Comparison of ENCODE assay signal across 1 cellular context in the genomic region with DNA sequence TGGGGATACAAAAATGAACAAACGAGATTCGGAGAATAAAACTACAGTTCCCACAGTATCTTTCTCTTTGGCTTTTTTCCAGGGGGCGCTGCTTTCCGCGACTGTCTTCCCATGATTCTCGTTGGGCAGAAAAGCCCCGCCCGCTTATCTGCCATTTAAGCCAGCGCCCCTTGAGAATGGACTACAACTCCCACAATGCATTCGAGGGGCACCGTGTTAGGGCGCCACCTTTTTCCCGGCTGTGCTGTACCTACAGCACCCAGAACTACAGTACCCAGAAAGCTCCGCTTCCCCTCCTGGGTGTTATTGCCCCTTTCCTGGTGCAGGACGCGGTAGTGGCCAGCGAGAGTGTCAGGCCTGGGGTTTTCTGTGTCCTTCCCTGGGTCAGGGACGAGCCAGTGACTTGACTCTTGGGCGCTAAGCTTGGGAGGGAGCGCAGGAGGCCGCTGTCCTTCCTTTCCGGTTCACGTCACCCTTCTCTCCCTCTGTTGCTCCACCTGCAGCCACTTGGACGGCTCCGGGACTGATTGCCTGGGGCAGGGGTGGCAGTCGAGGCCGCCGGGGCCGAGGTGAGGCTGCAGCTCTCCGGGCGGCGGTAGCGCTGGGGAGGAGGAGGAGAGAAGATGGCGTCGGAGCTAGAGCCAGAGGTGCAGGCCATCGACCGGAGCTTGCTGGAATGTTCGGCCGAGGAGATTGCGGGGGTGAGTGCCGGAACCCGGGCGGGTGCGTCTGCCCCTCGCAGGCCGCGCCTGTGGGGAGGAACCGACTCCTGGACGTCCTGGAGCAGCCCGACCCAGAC.
TF ChIP-seq lines count a peak whose summit lies in the region.

A gene (plus strand): TSS at position 333 of the 799 bp plus-strand sequence. CDS start 291 bp downstream, at position 624.

TF ChIP-seq in HepG2, 621 proteins besides CTCF, POLR2A, EP300 and RAD21 (continued from another document and continues in another):
- TF ChIP-seq, protein P1, sequence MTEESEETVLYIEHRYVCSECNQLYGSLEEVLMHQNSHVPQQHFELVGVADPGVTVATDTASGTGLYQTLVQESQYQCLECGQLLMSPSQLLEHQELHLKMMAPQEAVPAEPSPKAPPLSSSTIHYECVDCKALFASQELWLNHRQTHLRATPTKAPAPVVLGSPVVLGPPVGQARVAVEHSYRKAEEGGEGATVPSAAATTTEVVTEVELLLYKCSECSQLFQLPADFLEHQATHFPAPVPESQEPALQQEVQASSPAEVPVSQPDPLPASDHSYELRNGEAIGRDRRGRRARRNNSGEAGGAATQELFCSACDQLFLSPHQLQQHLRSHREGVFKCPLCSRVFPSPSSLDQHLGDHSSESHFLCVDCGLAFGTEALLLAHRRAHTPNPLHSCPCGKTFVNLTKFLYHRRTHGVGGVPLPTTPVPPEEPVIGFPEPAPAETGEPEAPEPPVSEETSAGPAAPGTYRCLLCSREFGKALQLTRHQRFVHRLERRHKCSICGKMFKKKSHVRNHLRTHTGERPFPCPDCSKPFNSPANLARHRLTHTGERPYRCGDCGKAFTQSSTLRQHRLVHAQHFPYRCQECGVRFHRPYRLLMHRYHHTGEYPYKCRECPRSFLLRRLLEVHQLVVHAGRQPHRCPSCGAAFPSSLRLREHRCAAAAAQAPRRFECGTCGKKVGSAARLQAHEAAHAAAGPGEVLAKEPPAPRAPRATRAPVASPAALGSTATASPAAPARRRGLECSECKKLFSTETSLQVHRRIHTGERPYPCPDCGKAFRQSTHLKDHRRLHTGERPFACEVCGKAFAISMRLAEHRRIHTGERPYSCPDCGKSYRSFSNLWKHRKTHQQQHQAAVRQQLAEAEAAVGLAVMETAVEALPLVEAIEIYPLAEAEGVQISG (CRISPR knock-in tag; IDR thresholded peaks at IDR 0.05), result peak; percentile 98
- TF ChIP-seq ZNF891 (CRISPR knock-in tag; IDR thresholded peaks at IDR 0.05), result peak; percentile 97
- peak; percentile 99 for TF ChIP-seq ZFY (CRISPR knock-in tag; IDR thresholded peaks at IDR 0.05)
- TF ChIP-seq, protein P2, sequence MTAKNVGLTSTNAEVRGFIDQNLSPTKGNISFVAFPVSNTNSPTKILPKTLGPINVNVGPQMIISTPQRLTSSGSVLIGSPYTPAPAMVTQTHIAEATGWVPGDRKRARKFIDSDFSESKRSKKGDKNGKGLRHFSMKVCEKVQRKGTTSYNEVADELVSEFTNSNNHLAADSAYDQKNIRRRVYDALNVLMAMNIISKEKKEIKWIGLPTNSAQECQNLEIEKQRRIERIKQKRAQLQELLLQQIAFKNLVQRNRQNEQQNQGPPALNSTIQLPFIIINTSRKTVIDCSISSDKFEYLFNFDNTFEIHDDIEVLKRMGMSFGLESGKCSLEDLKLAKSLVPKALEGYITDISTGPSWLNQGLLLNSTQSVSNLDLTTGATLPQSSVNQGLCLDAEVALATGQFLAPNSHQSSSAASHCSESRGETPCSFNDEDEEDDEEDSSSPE (CRISPR knock-in tag; IDR thresholded peaks at IDR 0.05), result peak; percentile 76; the same call in 1 of the 2 replicates
- TF ChIP-seq FOXK2 (IDR thresholded peaks at IDR 0.05), result peak; percentile 78
- peak; percentile 90 for TF ChIP-seq ZFP1 (CRISPR knock-in tag; IDR thresholded peaks at IDR 0.05)
- TF ChIP-seq NFKB2 (CRISPR knock-in tag; IDR thresholded peaks at IDR 0.05; ENCODE audit: borderline replicate concordance), result peak; percentile 97
- peak; percentile 85 for TF ChIP-seq ZNF317 (CRISPR knock-in tag; IDR thresholded peaks at IDR 0.05)
- TF ChIP-seq ARID2 (CRISPR knock-in tag; IDR thresholded peaks at IDR 0.05; ENCODE audit: borderline replicate concordance), result peak; percentile 92
- TF ChIP-seq FOXP1 (IDR thresholded peaks at IDR 0.05), result 0 out of 2 replicates have a peak, but pooled peaks have one; percentile 33
- peak; percentile 40; the same call in 1 of the 2 replicates for TF ChIP-seq FOXP1 (CRISPR knock-in tag; IDR thresholded peaks at IDR 0.05)
- peak; percentile 96 for TF ChIP-seq ZNF792 (CRISPR knock-in tag; IDR thresholded peaks at IDR 0.05)
- TF ChIP-seq TOE1 (CRISPR knock-in tag; IDR thresholded peaks at IDR 0.05), result peak; percentile 82; the same call in 1 of the 2 replicates
- peak; percentile 65 for TF ChIP-seq ARHGAP35 (CRISPR knock-in tag; IDR thresholded peaks at IDR 0.05; ENCODE audit: borderline replicate concordance)
- TF ChIP-seq ZNF672 (CRISPR knock-in tag; IDR thresholded peaks at IDR 0.05), result peak; percentile 77; the same call in 1 of the 2 replicates
- peak; percentile 34; the same call in 1 of the 2 replicates for TF ChIP-seq ZNF746 (CRISPR knock-in tag; IDR thresholded peaks at IDR 0.05)
- TF ChIP-seq KDM2A (CRISPR knock-in tag; IDR thresholded peaks at IDR 0.05; ENCODE audit: borderline replicate concordance, low read depth), result peak; percentile 94
- TF ChIP-seq, protein P3, sequence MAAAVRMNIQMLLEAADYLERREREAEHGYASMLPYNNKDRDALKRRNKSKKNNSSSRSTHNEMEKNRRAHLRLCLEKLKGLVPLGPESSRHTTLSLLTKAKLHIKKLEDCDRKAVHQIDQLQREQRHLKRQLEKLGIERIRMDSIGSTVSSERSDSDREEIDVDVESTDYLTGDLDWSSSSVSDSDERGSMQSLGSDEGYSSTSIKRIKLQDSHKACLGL (CRISPR knock-in tag; IDR thresholded peaks at IDR 0.05), result peak; percentile 89
- TF ChIP-seq CREB1 (IDR thresholded peaks at IDR 0.05), result peak; percentile 87
- TF ChIP-seq CREB1 (CRISPR knock-in tag; IDR thresholded peaks at IDR 0.05), result peak; percentile 98
- TF ChIP-seq, protein P4, sequence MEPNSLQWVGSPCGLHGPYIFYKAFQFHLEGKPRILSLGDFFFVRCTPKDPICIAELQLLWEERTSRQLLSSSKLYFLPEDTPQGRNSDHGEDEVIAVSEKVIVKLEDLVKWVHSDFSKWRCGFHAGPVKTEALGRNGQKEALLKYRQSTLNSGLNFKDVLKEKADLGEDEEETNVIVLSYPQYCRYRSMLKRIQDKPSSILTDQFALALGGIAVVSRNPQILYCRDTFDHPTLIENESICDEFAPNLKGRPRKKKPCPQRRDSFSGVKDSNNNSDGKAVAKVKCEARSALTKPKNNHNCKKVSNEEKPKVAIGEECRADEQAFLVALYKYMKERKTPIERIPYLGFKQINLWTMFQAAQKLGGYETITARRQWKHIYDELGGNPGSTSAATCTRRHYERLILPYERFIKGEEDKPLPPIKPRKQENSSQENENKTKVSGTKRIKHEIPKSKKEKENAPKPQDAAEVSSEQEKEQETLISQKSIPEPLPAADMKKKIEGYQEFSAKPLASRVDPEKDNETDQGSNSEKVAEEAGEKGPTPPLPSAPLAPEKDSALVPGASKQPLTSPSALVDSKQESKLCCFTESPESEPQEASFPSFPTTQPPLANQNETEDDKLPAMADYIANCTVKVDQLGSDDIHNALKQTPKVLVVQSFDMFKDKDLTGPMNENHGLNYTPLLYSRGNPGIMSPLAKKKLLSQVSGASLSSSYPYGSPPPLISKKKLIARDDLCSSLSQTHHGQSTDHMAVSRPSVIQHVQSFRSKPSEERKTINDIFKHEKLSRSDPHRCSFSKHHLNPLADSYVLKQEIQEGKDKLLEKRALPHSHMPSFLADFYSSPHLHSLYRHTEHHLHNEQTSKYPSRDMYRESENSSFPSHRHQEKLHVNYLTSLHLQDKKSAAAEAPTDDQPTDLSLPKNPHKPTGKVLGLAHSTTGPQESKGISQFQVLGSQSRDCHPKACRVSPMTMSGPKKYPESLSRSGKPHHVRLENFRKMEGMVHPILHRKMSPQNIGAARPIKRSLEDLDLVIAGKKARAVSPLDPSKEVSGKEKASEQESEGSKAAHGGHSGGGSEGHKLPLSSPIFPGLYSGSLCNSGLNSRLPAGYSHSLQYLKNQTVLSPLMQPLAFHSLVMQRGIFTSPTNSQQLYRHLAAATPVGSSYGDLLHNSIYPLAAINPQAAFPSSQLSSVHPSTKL (CRISPR knock-in tag; IDR thresholded peaks at IDR 0.05), result peak; percentile 74
- TF ChIP-seq NFKBIZ (CRISPR knock-in tag; IDR thresholded peaks at IDR 0.05), result 0 out of 2 replicates have a peak, but pooled peaks have one; percentile 78
- TF ChIP-seq ZNF83 (CRISPR knock-in tag; IDR thresholded peaks at IDR 0.05; ENCODE audit: borderline replicate concordance), result peak; percentile 92; the same call in 1 of the 2 replicates
- TF ChIP-seq, protein P5, sequence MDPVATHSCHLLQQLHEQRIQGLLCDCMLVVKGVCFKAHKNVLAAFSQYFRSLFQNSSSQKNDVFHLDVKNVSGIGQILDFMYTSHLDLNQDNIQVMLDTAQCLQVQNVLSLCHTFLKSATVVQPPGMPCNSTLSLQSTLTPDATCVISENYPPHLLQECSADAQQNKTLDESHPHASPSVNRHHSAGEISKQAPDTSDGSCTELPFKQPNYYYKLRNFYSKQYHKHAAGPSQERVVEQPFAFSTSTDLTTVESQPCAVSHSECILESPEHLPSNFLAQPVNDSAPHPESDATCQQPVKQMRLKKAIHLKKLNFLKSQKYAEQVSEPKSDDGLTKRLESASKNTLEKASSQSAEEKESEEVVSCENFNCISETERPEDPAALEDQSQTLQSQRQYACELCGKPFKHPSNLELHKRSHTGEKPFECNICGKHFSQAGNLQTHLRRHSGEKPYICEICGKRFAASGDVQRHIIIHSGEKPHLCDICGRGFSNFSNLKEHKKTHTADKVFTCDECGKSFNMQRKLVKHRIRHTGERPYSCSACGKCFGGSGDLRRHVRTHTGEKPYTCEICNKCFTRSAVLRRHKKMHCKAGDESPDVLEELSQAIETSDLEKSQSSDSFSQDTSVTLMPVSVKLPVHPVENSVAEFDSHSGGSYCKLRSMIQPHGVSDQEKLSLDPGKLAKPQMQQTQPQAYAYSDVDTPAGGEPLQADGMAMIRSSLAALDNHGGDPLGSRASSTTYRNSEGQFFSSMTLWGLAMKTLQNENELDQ (CRISPR knock-in tag; IDR thresholded peaks at IDR 0.05; ENCODE audit: borderline replicate concordance), result peak; percentile 56; the same call in 1 of the 2 replicates
- TF ChIP-seq, protein P6, sequence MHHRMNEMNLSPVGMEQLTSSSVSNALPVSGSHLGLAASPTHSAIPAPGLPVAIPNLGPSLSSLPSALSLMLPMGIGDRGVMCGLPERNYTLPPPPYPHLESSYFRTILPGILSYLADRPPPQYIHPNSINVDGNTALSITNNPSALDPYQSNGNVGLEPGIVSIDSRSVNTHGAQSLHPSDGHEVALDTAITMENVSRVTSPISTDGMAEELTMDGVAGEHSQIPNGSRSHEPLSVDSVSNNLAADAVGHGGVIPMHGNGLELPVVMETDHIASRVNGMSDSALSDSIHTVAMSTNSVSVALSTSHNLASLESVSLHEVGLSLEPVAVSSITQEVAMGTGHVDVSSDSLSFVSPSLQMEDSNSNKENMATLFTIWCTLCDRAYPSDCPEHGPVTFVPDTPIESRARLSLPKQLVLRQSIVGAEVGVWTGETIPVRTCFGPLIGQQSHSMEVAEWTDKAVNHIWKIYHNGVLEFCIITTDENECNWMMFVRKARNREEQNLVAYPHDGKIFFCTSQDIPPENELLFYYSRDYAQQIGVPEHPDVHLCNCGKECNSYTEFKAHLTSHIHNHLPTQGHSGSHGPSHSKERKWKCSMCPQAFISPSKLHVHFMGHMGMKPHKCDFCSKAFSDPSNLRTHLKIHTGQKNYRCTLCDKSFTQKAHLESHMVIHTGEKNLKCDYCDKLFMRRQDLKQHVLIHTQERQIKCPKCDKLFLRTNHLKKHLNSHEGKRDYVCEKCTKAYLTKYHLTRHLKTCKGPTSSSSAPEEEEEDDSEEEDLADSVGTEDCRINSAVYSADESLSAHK (CRISPR knock-in tag; IDR thresholded peaks at IDR 0.05; ENCODE audit: borderline replicate concordance), result no peak
- TF ChIP-seq, protein P7, sequence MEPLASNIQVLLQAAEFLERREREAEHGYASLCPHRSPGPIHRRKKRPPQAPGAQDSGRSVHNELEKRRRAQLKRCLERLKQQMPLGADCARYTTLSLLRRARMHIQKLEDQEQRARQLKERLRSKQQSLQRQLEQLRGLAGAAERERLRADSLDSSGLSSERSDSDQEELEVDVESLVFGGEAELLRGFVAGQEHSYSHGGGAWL (CRISPR knock-in tag; IDR thresholded peaks at IDR 0.05), result peak; percentile 80
- TF ChIP-seq JUND (CRISPR knock-in tag; IDR thresholded peaks at IDR 0.05), result peak; percentile 74; the same call in 1 of the 2 replicates
- TF ChIP-seq ZNF644 (CRISPR knock-in tag; IDR thresholded peaks at IDR 0.05; ENCODE audit: low read depth), result peak; percentile 59; the same call in 1 of the 2 replicates
- peak; percentile 83; the same call in 1 of the 2 replicates for TF ChIP-seq ZNF260 (CRISPR knock-in tag; IDR thresholded peaks at IDR 0.05; ENCODE audit: borderline replicate concordance, low read depth)
- TF ChIP-seq NFYB (CRISPR knock-in tag; IDR thresholded peaks at IDR 0.05), result peak; percentile 69
- no peak for TF ChIP-seq NFE2 (CRISPR knock-in tag; IDR thresholded peaks at IDR 0.05)
- TF ChIP-seq, protein P8, sequence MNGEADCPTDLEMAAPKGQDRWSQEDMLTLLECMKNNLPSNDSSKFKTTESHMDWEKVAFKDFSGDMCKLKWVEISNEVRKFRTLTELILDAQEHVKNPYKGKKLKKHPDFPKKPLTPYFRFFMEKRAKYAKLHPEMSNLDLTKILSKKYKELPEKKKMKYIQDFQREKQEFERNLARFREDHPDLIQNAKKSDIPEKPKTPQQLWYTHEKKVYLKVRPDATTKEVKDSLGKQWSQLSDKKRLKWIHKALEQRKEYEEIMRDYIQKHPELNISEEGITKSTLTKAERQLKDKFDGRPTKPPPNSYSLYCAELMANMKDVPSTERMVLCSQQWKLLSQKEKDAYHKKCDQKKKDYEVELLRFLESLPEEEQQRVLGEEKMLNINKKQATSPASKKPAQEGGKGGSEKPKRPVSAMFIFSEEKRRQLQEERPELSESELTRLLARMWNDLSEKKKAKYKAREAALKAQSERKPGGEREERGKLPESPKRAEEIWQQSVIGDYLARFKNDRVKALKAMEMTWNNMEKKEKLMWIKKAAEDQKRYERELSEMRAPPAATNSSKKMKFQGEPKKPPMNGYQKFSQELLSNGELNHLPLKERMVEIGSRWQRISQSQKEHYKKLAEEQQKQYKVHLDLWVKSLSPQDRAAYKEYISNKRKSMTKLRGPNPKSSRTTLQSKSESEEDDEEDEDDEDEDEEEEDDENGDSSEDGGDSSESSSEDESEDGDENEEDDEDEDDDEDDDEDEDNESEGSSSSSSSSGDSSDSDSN (CRISPR knock-in tag; IDR thresholded peaks at IDR 0.05), result peak; percentile 100
- 0 out of 2 replicates have a peak, but pooled peaks have one; percentile 18 for TF ChIP-seq RBAK (CRISPR knock-in tag; IDR thresholded peaks at IDR 0.05)
- TF ChIP-seq ISX (CRISPR knock-in tag; conservative IDR thresholded peaks at IDR 0.05), result 0 out of 2 replicates have a peak, but pooled peaks have one; percentile 16
- TF ChIP-seq, protein P9, sequence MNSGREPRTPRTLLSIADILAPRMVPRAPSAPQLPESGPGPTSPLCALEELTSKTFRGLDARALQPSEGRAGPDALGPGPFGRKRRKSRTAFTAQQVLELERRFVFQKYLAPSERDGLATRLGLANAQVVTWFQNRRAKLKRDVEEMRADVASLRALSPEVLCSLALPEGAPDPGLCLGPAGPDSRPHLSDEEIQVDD (CRISPR knock-in tag; IDR thresholded peaks at IDR 0.05; ENCODE audit: borderline replicate concordance), result peak; percentile 89; the same call in 1 of the 2 replicates
- TF ChIP-seq, protein P10, sequence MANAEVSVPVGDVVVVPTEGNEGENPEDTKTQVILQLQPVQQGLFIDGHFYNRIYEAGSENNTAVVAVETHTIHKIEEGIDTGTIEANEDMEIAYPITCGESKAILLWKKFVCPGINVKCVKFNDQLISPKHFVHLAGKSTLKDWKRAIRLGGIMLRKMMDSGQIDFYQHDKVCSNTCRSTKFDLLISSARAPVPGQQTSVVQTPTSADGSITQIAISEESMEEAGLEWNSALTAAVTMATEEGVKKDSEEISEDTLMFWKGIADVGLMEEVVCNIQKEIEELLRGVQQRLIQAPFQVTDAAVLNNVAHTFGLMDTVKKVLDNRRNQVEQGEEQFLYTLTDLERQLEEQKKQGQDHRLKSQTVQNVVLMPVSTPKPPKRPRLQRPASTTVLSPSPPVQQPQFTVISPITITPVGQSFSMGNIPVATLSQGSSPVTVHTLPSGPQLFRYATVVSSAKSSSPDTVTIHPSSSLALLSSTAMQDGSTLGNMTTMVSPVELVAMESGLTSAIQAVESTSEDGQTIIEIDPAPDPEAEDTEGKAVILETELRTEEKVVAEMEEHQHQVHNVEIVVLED (CRISPR knock-in tag; IDR thresholded peaks at IDR 0.05; ENCODE audit: borderline replicate concordance), result peak; percentile 93
- TF ChIP-seq ZSCAN29 (CRISPR knock-in tag; conservative IDR thresholded peaks at IDR 0.05), result peak; percentile 92
